Comparison of ENCODE assay signal across 8 cellular contexts in genomic region chr6:97059473-97059872, GRCh38.
DNase-seq lines count a peak whose midpoint lies in the region; ATAC-seq and TF ChIP-seq lines count a peak whose summit lies in the region.

No MANE protein-coding gene starts in this region.

- H3K9me3 Mint-ChIP-seq in stimulated activated memory B cell treated with anti-CD40 and anti-IgM and Interleukin-4, amounts not matched to agents 10 μg/mL and 1 μg/mL and 100 μg/mL, for 72 hours, result no peaks in the 10 kb centered on the region

- no peak overlapping the region for H3K4me3 Mint-ChIP-seq in stimulated activated memory B cell treated with anti-CD40 and anti-IgM and Interleukin-4, amounts not matched to agents 10 μg/mL and 1 μg/mL and 100 μg/mL, for 72 hours

- intact Hi-C loops in colonic mucosa (cut with DNase I), result loop anchor here (5.0 kb wide), 1 partner anchor 152 kb away; no protein-coding TSS in a partner anchor

- no peaks in the 10 kb centered on the region for H3K4me1 ChIP-seq in colonic mucosa

- no peak overlapping the region for H3K27ac ChIP-seq in colonic mucosa

- H3K4me1 Mint-ChIP-seq in stimulated activated memory B cell treated with anti-CD40 and anti-IgM and Interleukin-4, amounts not matched to agents 10 μg/mL and 1 μg/mL and 100 μg/mL, for 72 hours, result no peaks in the 10 kb centered on the region

- no peaks in the 10 kb centered on the region for H3K9me3 ChIP-seq in colonic mucosa

- no peaks in the 10 kb centered on the region for H3K27me3 ChIP-seq in colonic mucosa

- TF ChIP-seq CTCF in colonic mucosa (IDR thresholded peaks at IDR 0.05), result peak; percentile 58

- DNase-seq in EH (ENCODE audit: low read depth), result peak; percentile 44
- DNase-seq in NCI-H774 (lab: John Stamatoyannopoulos, UW), result peak; percentile 25
- DNase-seq in colonic mucosa, result no peak
- DNase-seq in myocyte (ENCODE audit: low read depth), result peak; percentile 44
- DNase-seq in NCI-H2081 treated with DMSO at 0.1 percent for 48 hours (lab: John Stamatoyannopoulos, UW), result no peak

- H3K36me3 Mint-ChIP-seq in stimulated activated memory B cell treated with anti-CD40 and anti-IgM and Interleukin-4, amounts not matched to agents 10 μg/mL and 1 μg/mL and 100 μg/mL, for 72 hours, result no peaks in the 10 kb centered on the region

- H3K27me3 Mint-ChIP-seq in stimulated activated memory B cell treated with anti-CD40 and anti-IgM and Interleukin-4, amounts not matched to agents 10 μg/mL and 1 μg/mL and 100 μg/mL, for 72 hours, result no peaks in the 10 kb centered on the region

- H3K27ac Mint-ChIP-seq in stimulated activated memory B cell treated with anti-CD40 and anti-IgM and Interleukin-4, amounts not matched to agents 10 μg/mL and 1 μg/mL and 100 μg/mL, for 72 hours, result no peak overlapping the region

- H3K4me3 ChIP-seq in colonic mucosa, result no peak overlapping the region

- ATAC-seq in GM19395 (IDR thresholded peaks at IDR 0.05; ENCODE audit: unreplicated experiment) (peak; percentile 87), HG03196 (IDR thresholded peaks at IDR 0.05; ENCODE audit: unreplicated experiment) (peak; percentile 73)
- ATAC-seq in stimulated activated memory B cell treated with anti-CD40 and anti-IgM and Interleukin-4, amounts not matched to agents 10 μg/mL and 1 μg/mL and 100 μg/mL, for 72 hours, result no peak

- H3K9ac ChIP-seq in colonic mucosa (ENCODE audit: low read depth in 2 of 2, low read length in 2 of 2), result no peak overlapping the region

- no peaks in the 10 kb centered on the region for H3K36me3 ChIP-seq in colonic mucosa

Comparison
In these comparisons a context has a peak if more than half of its experiments do, and no peak if none do; other contexts are left out.
1. DNase-seq: peak in EH (single experiment), NCI-H774 (single experiment) and myocyte (single experiment); none in colonic mucosa (single experiment) and NCI-H2081 treated with DMSO at 0.1 percent for 48 hours (single experiment).